2 cellular contexts compared by ENCODE assay signal in the genomic region with DNA sequence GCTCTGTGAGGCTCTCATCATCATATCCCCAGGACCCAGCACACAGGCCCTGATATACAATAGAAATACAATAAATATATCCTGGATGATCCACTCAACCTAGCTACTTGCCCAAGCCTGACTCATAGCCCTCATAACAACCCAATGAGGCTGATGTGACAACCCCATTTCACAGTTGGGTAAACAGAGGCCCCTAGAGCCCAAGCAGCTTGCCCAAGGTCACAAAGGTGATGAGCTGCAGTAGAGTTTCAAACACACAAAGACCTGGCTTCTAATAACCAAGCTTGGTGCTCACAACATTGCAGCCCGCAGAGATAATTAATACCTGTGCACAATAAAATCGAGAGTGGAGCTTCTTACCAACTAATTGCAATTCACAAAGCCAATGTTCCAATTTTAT.
A peak's percentile ranks its signal among the peaks of the same experiment; 100 is the strongest.
TF ChIP-seq lines count a peak whose summit lies in the region.

No MANE protein-coding gene starts in this region.

TF ChIP-seq in IMR-90, 13 proteins besides CTCF, POLR2A, EP300 and RAD21:
- TF ChIP-seq BHLHE40 (IDR thresholded peaks at IDR 0.05; ENCODE audit: low read depth, low read length), result no peak
- TF ChIP-seq RFX5 (IDR thresholded peaks at IDR 0.05; ENCODE audit: low read depth, low read length), result no peak
- peak; percentile 65 for TF ChIP-seq RCOR1 (IDR thresholded peaks at IDR 0.05; ENCODE audit: insufficient replicate concordance, low read length)

TF ChIP-seq in HEK293T, 16 proteins besides CTCF, POLR2A, EP300 and RAD21:
- TF ChIP-seq L3MBTL2 (conservative IDR thresholded peaks at IDR 0.05) (no peak), SP1 (IDR thresholded peaks at IDR 0.05) (no peak), FOXK2 (IDR thresholded peaks at IDR 0.05) (no peak), BHLHE40 (IDR thresholded peaks at IDR 0.05; ENCODE audit: borderline replicate concordance) (no peak), FOXA1 (IDR thresholded peaks at IDR 0.05) (no peak), FOXM1 (IDR thresholded peaks at IDR 0.05; ENCODE audit: borderline replicate concordance) (no peak), ELF4 (IDR thresholded peaks at IDR 0.05) (no peak), ZNF384 (IDR thresholded peaks at IDR 0.05) (no peak), LEF1 (IDR thresholded peaks at IDR 0.05; ENCODE audit: borderline replicate concordance) (no peak)
- TF ChIP-seq, protein P1, sequence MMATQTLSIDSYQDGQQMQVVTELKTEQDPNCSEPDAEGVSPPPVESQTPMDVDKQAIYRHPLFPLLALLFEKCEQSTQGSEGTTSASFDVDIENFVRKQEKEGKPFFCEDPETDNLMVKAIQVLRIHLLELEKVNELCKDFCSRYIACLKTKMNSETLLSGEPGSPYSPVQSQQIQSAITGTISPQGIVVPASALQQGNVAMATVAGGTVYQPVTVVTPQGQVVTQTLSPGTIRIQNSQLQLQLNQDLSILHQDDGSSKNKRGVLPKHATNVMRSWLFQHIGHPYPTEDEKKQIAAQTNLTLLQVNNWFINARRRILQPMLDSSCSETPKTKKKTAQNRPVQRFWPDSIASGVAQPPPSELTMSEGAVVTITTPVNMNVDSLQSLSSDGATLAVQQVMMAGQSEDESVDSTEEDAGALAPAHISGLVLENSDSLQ (IDR thresholded peaks at IDR 0.05), result no peak
